Comparison of ENCODE assay signal across 24 cellular contexts in genomic region chr3:188188911-188189310, GRCh38. TPM values are rescaled to one million over a fixed set of nuclear protein-coding genes. Genes with fewer than 3 reads are reported as not detected.
DNase-seq lines count a peak whose midpoint lies in the region; ATAC-seq and TF ChIP-seq lines count a peak whose summit lies in the region.
"Had no signal": no experiment of that assay in that cellular context is flagged by ENCODE, and none has a peak within 500 bp of the region (broad histone marks: within the 10 kb centered on the region; RNA-seq: fewer than 3 reads in every experiment).

No MANE protein-coding gene starts in this region.

- H3K9me3 ChIP-seq in right cardiac atrium (ENCODE audit: control insufficient read depth, low read length) (no peaks in the 10 kb centered on the region), mammary epithelial cell (replicated peaks; ENCODE audit: insufficient read depth, low read length) (no peaks in the 10 kb centered on the region), transverse colon (no peaks in the 10 kb centered on the region)
- H3K9me3 ChIP-seq: right lobe of liver, SK-N-SH had no signal

- H3K9ac ChIP-seq in mammary epithelial cell (ENCODE audit: insufficient read depth, low read length): no peak overlapping the region
- H3K9ac ChIP-seq: SK-N-SH had no signal

- BruUV-seq in mammary epithelial cell (replicated peaks; lab: Mats Ljungman, UMichigan): no TSS peak

- CTCF ChIA-PET in mammary epithelial cell (lab: Charles Lee; ENCODE audit: low non-redundant PET): interaction anchor here (0.6 kb wide), 1 partner anchor 560 kb away, joined by 3 read pairs; no protein-coding TSS in a partner anchor

- H3K27ac ChIP-seq in right cardiac atrium (ENCODE audit: low read length): peak overlapping the region; percentile 79
- H3K27ac ChIP-seq in mammary epithelial cell (ENCODE audit: insufficient read depth, low read depth, low read length): peak overlapping the region; percentile 9
- peak overlapping the region; percentile 20 to 86 (median 39) for H3K27ac ChIP-seq in transverse colon
- H3K27ac ChIP-seq: WERI-Rb-1 had no signal

- intact Hi-C loops in right cardiac atrium (cut with DNase I): no loop called here
- intact Hi-C loops in Right ventricle myocardium superior (cut with DNase I): no loop called here
- intact Hi-C loops in mammary epithelial cell (cut with micrococcal nuclease): loop anchor here (10.0 kb wide), 1 partner anchor 444 kb away; the partner anchor contains the start of gene BCL6
- intact Hi-C loops in transverse colon (cut with DNase I; ENCODE audit: low total_unique reads): no loop called here

- no peaks in the 10 kb centered on the region for H3K27me3 ChIP-seq in right cardiac atrium (ENCODE audit: control insufficient read depth, insufficient read depth)
- H3K27me3 ChIP-seq in mammary epithelial cell (ENCODE audit: insufficient read depth, low read length): no peaks in the 10 kb centered on the region
- H3K27me3 ChIP-seq in transverse colon: no peaks in the 10 kb centered on the region
- H3K27me3 ChIP-seq: right lobe of liver had no signal

- H3K4me3 ChIP-seq in right cardiac atrium (ENCODE audit: low read length): no peak overlapping the region
- no peak overlapping the region for H3K4me3 ChIP-seq in mammary epithelial cell (replicated peaks in 1 of 3; ENCODE audit: insufficient read depth in 1 of 3, low read depth in 2 of 3, low read length in 3 of 3)
- H3K4me3 ChIP-seq in transverse colon: no peak overlapping the region
- H3K4me3 ChIP-seq: right lobe of liver had no signal

- H3K36me3 ChIP-seq in mammary epithelial cell (ENCODE audit: insufficient read depth, low read length) (peaks cover 6% of the 10 kb centered on the region), transverse colon (no peaks in the 10 kb centered on the region)
- H3K36me3 ChIP-seq: WERI-Rb-1 had no signal

- H3K4me1 ChIP-seq in right cardiac atrium (ENCODE audit: control insufficient read depth, insufficient read depth, low read length) (peaks cover 14% of the 10 kb centered on the region), mammary epithelial cell (ENCODE audit: insufficient read depth, low read length) (peaks cover 35% of the 10 kb centered on the region), transverse colon (peaks cover 23 to 49% (median 38%) of the 10 kb centered on the region in 4 donors)

- H4K20me1 ChIP-seq in mammary epithelial cell (ENCODE audit: insufficient read depth, low read length): no peaks in the 10 kb centered on the region

- DNase-seq in right cardiac atrium (no peak), Right ventricle myocardium superior (no peak), mammary epithelial cell (peak; percentile 48), kidney tubule cell (ENCODE audit: low spot score) (peak; percentile 74), transverse colon (no peak), DMS 273 (lab: John Stamatoyannopoulos, UW; ENCODE audit: unreplicated experiment) (no peak), NCI-H1694 treated with DMSO at 0.1 percent for 48 hours (lab: John Stamatoyannopoulos, UW) (no peak)
- DNase-seq: activated CD4-positive, alpha-beta memory T cell treated with anti-CD3 and anti-CD28 coated beads for 36 hours; activated naive CD4-positive, alpha-beta T cell; activated T-cell treated with anti-CD3 and anti-CD28 coated beads for 4 hours; DMS53; foreskin melanocyte; GF-D8; HCEC 1CT; IMR-90; mesendoderm; naive thymus-derived CD8-positive, alpha-beta T cell; NCI-H2171 treated with DMSO at 0.1 percent for 48 hours; NCI-H526; right lobe of liver; RPMI8226; SK-N-SH; WERI-Rb-1 had no signal

- peaks cover 64% of the 10 kb centered on the region for H3K79me2 ChIP-seq in mammary epithelial cell (ENCODE audit: insufficient read depth, low read length)

- no peak overlapping the region for H3K4me2 ChIP-seq in mammary epithelial cell (ENCODE audit: insufficient read depth, low read depth, low read length)
- H3K4me2 ChIP-seq: SK-N-SH had no signal

- no peak for ATAC-seq in right cardiac atrium
- no peak for ATAC-seq in Right ventricle myocardium superior (ENCODE audit: poor library complexity)
- no peak for ATAC-seq in GM21576 (IDR thresholded peaks at IDR 0.05; ENCODE audit: unreplicated experiment)
- ATAC-seq: naive thymus-derived CD8-positive, alpha-beta T cell had no signal

- in situ Hi-C loops in mammary epithelial cell (cut with MboI; ENCODE audit: low sequenced_read_pairs in 2 of 2) (no loop called here), transverse colon (cut with MboI; ENCODE audit: low pct_ligation_motif_present in 1 of 4, low pct_unique_long_range_greater_than_20kb in 1 of 4, low sequenced_read_pairs in 3 of 4) (no loop called here)

- TF ChIP-seq EP300 in transverse colon (IDR thresholded peaks at IDR 0.05; ENCODE audit: low read depth): no peak

- H2AFZ ChIP-seq in mammary epithelial cell (ENCODE audit: low read depth, low read length): no peak overlapping the region

- no peak for TF ChIP-seq POLR2A in transverse colon (IDR thresholded peaks at IDR 0.05)

- TF ChIP-seq CTCF in mammary epithelial cell (conservative IDR thresholded peaks at IDR 0.05 in 1 of 2, IDR thresholded peaks at IDR 0.05 in 1 of 2; ENCODE audit: extremely low read depth in 1 of 2, insufficient read depth in 1 of 2, low read depth in 1 of 2, low read length in 2 of 2) (no peak), transverse colon (IDR thresholded peaks at IDR 0.05) (no peak)

- dilution Hi-C loops in mammary epithelial cell (cut with HindIII; ENCODE audit: low sequenced_read_pairs): no loop called here

RNA-seq across cellular contexts. Expression of gene LPP, which starts 35.0 kb away (rescaled TPM):
- total RNA-seq in right cardiac atrium: 100 to 1,000 TPM; 141 to 205 (median 171) TPM
- 14.5 TPM for polyA plus RNA-seq in right cardiac atrium
- 92.9 TPM for total RNA-seq in Right ventricle myocardium superior
- total RNA-seq in mammary epithelial cell: 100 to 1,000 TPM in 1 of 2 donors, 10 to 100 TPM in 1; 66.8 to 109 TPM
- polyA plus RNA-seq in mammary epithelial cell: 19.1 TPM
- 149 TPM for polyA minus RNA-seq in mammary epithelial cell
- 100 to 1,000 TPM; 207 to 592 (median 406) TPM for total RNA-seq in transverse colon

Comparison
In these comparisons a context has a peak if more than half of its experiments do, and no peak if none do; other contexts are left out.
1. DNase-seq: peak in mammary epithelial cell (single experiment) and kidney tubule cell (single experiment); none in right cardiac atrium (0 of 3), Right ventricle myocardium superior (single experiment), transverse colon (single experiment), DMS 273 (single experiment) and NCI-H1694 treated with DMSO at 0.1 percent for 48 hours (single experiment).
2. H3K27ac ChIP-seq: peak in every context shown above with its lines; median percentile 79 in right cardiac atrium; 39 in transverse colon; 9 in mammary epithelial cell.